In the genomic region with DNA sequence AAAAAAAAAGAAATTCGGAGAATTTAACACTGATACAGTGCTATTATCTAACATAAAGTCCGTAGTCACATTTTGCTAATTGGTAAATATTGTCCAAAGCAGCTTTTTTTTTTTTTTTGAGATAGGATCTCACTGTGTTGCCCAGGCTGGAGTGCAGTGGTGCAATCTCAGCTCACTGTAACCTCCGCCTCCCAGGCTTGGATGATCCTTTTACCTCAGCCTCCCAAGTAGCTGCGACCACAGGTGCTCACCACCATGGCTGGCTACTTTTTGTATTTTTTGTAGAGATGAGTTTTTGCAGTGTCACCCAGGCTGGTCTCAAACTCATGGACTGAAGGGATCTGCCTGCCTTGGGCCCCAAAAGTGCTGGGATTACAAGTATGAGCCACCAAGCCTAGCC, we compare ENCODE assay signal across 27 cellular contexts. TPM values are rescaled to one million over a fixed set of nuclear protein-coding genes. Genes with fewer than 3 reads are reported as not detected.
DNase-seq lines count a peak whose midpoint lies in the region; ATAC-seq, FAIRE-seq and TF ChIP-seq lines count a peak whose summit lies in the region.
"Had no signal": no experiment of that assay in that cellular context is flagged by ENCODE, and none has a peak within 500 bp of the region (broad histone marks: within the 10 kb centered on the region; RNA-seq: fewer than 3 reads in every experiment).

No MANE protein-coding gene starts in this region.

- in situ Hi-C loops in HepG2 (cut with HindIII; ENCODE audit: extremely low pct_ligation_motif_present, low pct_unique_long_range_greater_than_20kb) = no loop called here

- no peak for FAIRE-seq in HepG2 (lab: Jason Lieb, UNC)
- FAIRE-seq: A549, D721Med, GM12878, GM12892, GM18507 had no signal

- H3K4me2 ChIP-seq in HepG2 (ENCODE audit: low read depth, low read length) = no peak overlapping the region
- H3K4me2 ChIP-seq: A549; BLaER1 treated with 17β-estradiol and CSF1 and Interleukin-3, amounts not matched to agents 10 nM and 100 nM had no signal

- no peaks in the 10 kb centered on the region for H3K9me3 Mint-ChIP-seq in activated CD8-positive, alpha-beta T cell treated with anti-CD3 and anti-CD28 coated beads, Interleukin-2, amount 10 ng/mL, durations not matched to agents 7 days and 5 days (ENCODE audit: insufficient read depth)
- no peaks in the 10 kb centered on the region for H3K9me3 Mint-ChIP-seq in activated CD8-positive, alpha-beta T cell treated with anti-CD3 and anti-CD28 coated beads for 36 hours
- H3K9me3 Mint-ChIP-seq in osteocyte (ENCODE audit: unreplicated experiment) = no peaks in the 10 kb centered on the region
- H3K9me3 Mint-ChIP-seq: CD4-positive, alpha-beta T cell; CD8-positive, alpha-beta T cell had no signal

- H3K9ac ChIP-seq in HepG2 (ENCODE audit: insufficient read depth, low read depth, low read length) = no peak overlapping the region
- H3K9ac ChIP-seq: BLaER1 treated with 17β-estradiol and CSF1 and Interleukin-3, amounts not matched to agents 10 nM and 100 nM had no signal

- no peak overlapping the region for H3K27ac Mint-ChIP-seq in activated CD8-positive, alpha-beta T cell treated with anti-CD3 and anti-CD28 coated beads, Interleukin-2, amount 10 ng/mL, durations not matched to agents 7 days and 5 days
- H3K27ac Mint-ChIP-seq in activated CD8-positive, alpha-beta T cell treated with anti-CD3 and anti-CD28 coated beads for 36 hours = no peak overlapping the region
- no peak overlapping the region for H3K27ac Mint-ChIP-seq in osteocyte (ENCODE audit: unreplicated experiment)
- H3K27ac Mint-ChIP-seq: B cell; CD4-positive, alpha-beta T cell; CD8-positive, alpha-beta T cell had no signal

- H3K36me3 Mint-ChIP-seq in activated CD8-positive, alpha-beta T cell treated with anti-CD3 and anti-CD28 coated beads, Interleukin-2, amount 10 ng/mL, durations not matched to agents 7 days and 5 days (ENCODE audit: low read depth) = peaks cover 55% of the 10 kb centered on the region
- peaks cover 41% of the 10 kb centered on the region for H3K36me3 Mint-ChIP-seq in activated CD8-positive, alpha-beta T cell treated with anti-CD3 and anti-CD28 coated beads for 36 hours (ENCODE audit: low read depth)
- H3K36me3 Mint-ChIP-seq in osteocyte (ENCODE audit: unreplicated experiment) = peaks cover 37% of the 10 kb centered on the region

- WGBS in HepG2 (ENCODE audit: low lambda C conversion rate) = 96% methylated on average over 4 of the region's 4 CpGs
- 100% methylated on average over 3 of the region's 4 CpGs for WGBS in right lobe of liver (ENCODE audit: insufficient coverage, low coverage, low lambda C conversion rate, missing lambda C conversion rate)

- no peaks in the 10 kb centered on the region for H3K4me1 ChIP-seq in HepG2 (ENCODE audit: insufficient read depth, low read length)
- no peaks in the 10 kb centered on the region for H3K4me1 ChIP-seq in right lobe of liver
- H3K4me1 ChIP-seq: A549, Caco-2 had no signal

- no peak overlapping the region for H3K4me3 ChIP-seq in HepG2 (replicated peaks in 1 of 3; ENCODE audit: insufficient read depth in 1 of 3, low read depth in 2 of 3, low read length in 3 of 3)
- H3K4me3 ChIP-seq in right lobe of liver = no peak overlapping the region
- H3K4me3 ChIP-seq: A549; BLaER1 treated with 17β-estradiol and CSF1 and Interleukin-3, amounts not matched to agents 10 nM and 100 nM; GM12878 had no signal

- POLR2A ChIA-PET in activated CD8-positive, alpha-beta T cell treated with anti-CD3 and anti-CD28 coated beads, Interleukin-2, amount 10 ng/mL, durations not matched to agents 7 days and 5 days (lab: Charles Lee) = interaction anchor here (4.4 kb wide), 1 partner anchor 16 kb away, joined by 18 read pairs; the partner anchor contains the start of gene MTO1
- POLR2A ChIA-PET in activated CD8-positive, alpha-beta T cell treated with anti-CD3 and anti-CD28 coated beads for 36 hours (lab: Charles Lee) = interaction anchor here (0.6 to 4.3 kb wide), 2 partner anchors 11 to 15 kb away, joined by 3 to 22 read pairs; partner anchors contain the start of gene MTO1
- POLR2A ChIA-PET in HepG2 (lab: Yijun Ruan, JAX) = no interaction called here

- TF ChIP-seq EP300 in HepG2 (IDR thresholded peaks at IDR 0.05; ENCODE audit: low read depth in 2 of 2, low read length in 2 of 2) = no peak
- TF ChIP-seq EP300 in HepG2 (CRISPR knock-in tag; IDR thresholded peaks at IDR 0.05; ENCODE audit: borderline replicate concordance) = no peak

- CTCF ChIA-PET in activated CD8-positive, alpha-beta T cell treated with anti-CD3 and anti-CD28 coated beads, Interleukin-2, amount 10 ng/mL, durations not matched to agents 7 days and 5 days (lab: Charles Lee) = no interaction called here
- CTCF ChIA-PET in activated CD8-positive, alpha-beta T cell treated with anti-CD3 and anti-CD28 coated beads for 36 hours (lab: Charles Lee) = no interaction called here
- CTCF ChIA-PET in HepG2 (lab: Yijun Ruan, JAX; ENCODE audit: low intra/inter-chr PET ratio, low total read pairs) = no interaction called here

- no peak for ATAC-seq in activated CD8-positive, alpha-beta T cell treated with anti-CD3 and anti-CD28 coated beads, Interleukin-2, amount 10 ng/mL, durations not matched to agents 7 days and 5 days
- no peak for ATAC-seq in activated CD8-positive, alpha-beta T cell treated with anti-CD3 and anti-CD28 coated beads for 36 hours
- no peak for ATAC-seq in HepG2
- no peak for ATAC-seq in right lobe of liver
- no peak for ATAC-seq in HG03565 (IDR thresholded peaks at IDR 0.05; ENCODE audit: unreplicated experiment)
- ATAC-seq: A549; CD8-positive, alpha-beta T cell; GM12878 had no signal

- H3K4me3 Mint-ChIP-seq in activated CD8-positive, alpha-beta T cell treated with anti-CD3 and anti-CD28 coated beads, Interleukin-2, amount 10 ng/mL, durations not matched to agents 7 days and 5 days = no peak overlapping the region
- no peak overlapping the region for H3K4me3 Mint-ChIP-seq in activated CD8-positive, alpha-beta T cell treated with anti-CD3 and anti-CD28 coated beads for 36 hours
- no peak overlapping the region for H3K4me3 Mint-ChIP-seq in osteocyte (ENCODE audit: unreplicated experiment)
- H3K4me3 Mint-ChIP-seq: B cell; CD4-positive, alpha-beta T cell; CD8-positive, alpha-beta T cell had no signal

- H3K36me3 ChIP-seq in HepG2 (replicated peaks in 1 of 2; ENCODE audit: control insufficient read depth in 1 of 2, insufficient read depth in 2 of 2, low read length in 2 of 2) = peaks cover 26 to 60% of the 10 kb centered on the region in 2 experiments
- H3K36me3 ChIP-seq in right lobe of liver = peaks cover 0 to 90% (median 62%) of the 10 kb centered on the region in 4 donors

- peak; percentile 4 for DNase-seq in activated CD8-positive, alpha-beta T cell treated with anti-CD3 and anti-CD28 coated beads, Interleukin-2, amount 10 ng/mL, durations not matched to agents 7 days and 5 days
- no peak for DNase-seq in activated CD8-positive, alpha-beta T cell treated with anti-CD3 and anti-CD28 coated beads for 36 hours
- DNase-seq in HepG2 (ENCODE audit: low spot score) = no peak
- DNase-seq in right lobe of liver = no peak
- peak; percentile 15 for DNase-seq in osteocyte (ENCODE audit: extremely low spot score, unreplicated experiment)
- DNase-seq: AML-193; Caco-2; Calu3; CD4-positive, alpha-beta T cell; CD8-positive, alpha-beta T cell; DMS53; DMS79; DND-41; EL; GDM1 had no signal

- intact Hi-C loops in activated CD8-positive, alpha-beta T cell treated with anti-CD3 and anti-CD28 coated beads for 36 hours (cut with micrococcal nuclease) = no loop called here
- intact Hi-C loops in HepG2 (cut with micrococcal nuclease; ENCODE audit: unreplicated experiment) = no loop called here
- intact Hi-C loops in right lobe of liver (cut with DNase I) = no loop called here

- TF ChIP-seq POLR2A in HepG2 (IDR thresholded peaks at IDR 0.05; ENCODE audit: insufficient read depth in 1 of 2, low read depth in 2 of 2, low read length in 2 of 2) (no peak), right lobe of liver (IDR thresholded peaks at IDR 0.05) (no peak)

- H3K9me3 ChIP-seq in HepG2 (ENCODE audit: low read length) (no peaks in the 10 kb centered on the region), right lobe of liver (no peaks in the 10 kb centered on the region)
- H3K9me3 ChIP-seq: A549; BLaER1 treated with 17β-estradiol and CSF1 and Interleukin-3, amounts not matched to agents 10 nM and 100 nM; Caco-2 had no signal

- no peak overlapping the region for H3K27ac ChIP-seq in HepG2 (ENCODE audit: extremely low read length, insufficient read depth, low read length)
- H3K27ac ChIP-seq in right lobe of liver = no peak overlapping the region
- H3K27ac ChIP-seq: 22Rv1; A549; BLaER1 treated with 17β-estradiol and CSF1 and Interleukin-3, amounts not matched to agents 10 nM and 100 nM; C4-2B had no signal

- no peaks in the 10 kb centered on the region for H3K27me3 Mint-ChIP-seq in activated CD8-positive, alpha-beta T cell treated with anti-CD3 and anti-CD28 coated beads, Interleukin-2, amount 10 ng/mL, durations not matched to agents 7 days and 5 days (ENCODE audit: low read depth)
- H3K27me3 Mint-ChIP-seq in activated CD8-positive, alpha-beta T cell treated with anti-CD3 and anti-CD28 coated beads for 36 hours = no peaks in the 10 kb centered on the region
- H3K27me3 Mint-ChIP-seq in osteocyte (ENCODE audit: unreplicated experiment) = no peaks in the 10 kb centered on the region
- H3K27me3 Mint-ChIP-seq: B cell; CD4-positive, alpha-beta T cell had no signal

- no peak for TF ChIP-seq CTCF in activated CD8-positive, alpha-beta T cell treated with anti-CD3 and anti-CD28 coated beads for 36 hours (IDR thresholded peaks at IDR 0.05)
- TF ChIP-seq CTCF in HepG2 (CRISPR knock-in tag; IDR thresholded peaks at IDR 0.05) (no peak), right lobe of liver (IDR thresholded peaks at IDR 0.05) (no peak), osteocyte (IDR thresholded peaks at IDR 0.05) (no peak)

- no peaks in the 10 kb centered on the region for H4K20me1 ChIP-seq in HepG2 (ENCODE audit: insufficient read depth, low read length)

- H2AFZ ChIP-seq in HepG2 (ENCODE audit: low read length) = no peak overlapping the region

- TF ChIP-seq RAD21 in HepG2 (CRISPR knock-in tag; IDR thresholded peaks at IDR 0.05) = no peak

- H3K27me3 ChIP-seq in HepG2 (ENCODE audit: control insufficient read depth in 1 of 2, insufficient read depth in 2 of 2, low read length in 2 of 2) = no peaks in the 10 kb centered on the region
- H3K27me3 ChIP-seq in right lobe of liver = no peaks in the 10 kb centered on the region
- H3K27me3 ChIP-seq: BLaER1 treated with 17β-estradiol and CSF1 and Interleukin-3, amounts not matched to agents 10 nM and 100 nM had no signal

- BruUV-seq in HepG2 (replicated peaks; lab: Mats Ljungman, UMichigan) = no TSS peak

- H3K79me2 ChIP-seq in HepG2 (ENCODE audit: insufficient read depth, low read length) = no peaks in the 10 kb centered on the region

- H3K4me1 Mint-ChIP-seq in activated CD8-positive, alpha-beta T cell treated with anti-CD3 and anti-CD28 coated beads, Interleukin-2, amount 10 ng/mL, durations not matched to agents 7 days and 5 days (ENCODE audit: low read depth) = peaks cover 1% of the 10 kb centered on the region
- H3K4me1 Mint-ChIP-seq in activated CD8-positive, alpha-beta T cell treated with anti-CD3 and anti-CD28 coated beads for 36 hours (ENCODE audit: low read depth) = peaks cover under 1% of the 10 kb centered on the region
- no peaks in the 10 kb centered on the region for H3K4me1 Mint-ChIP-seq in osteocyte (ENCODE audit: unreplicated experiment)

RNA-seq across cellular contexts. Expression of gene MTO1, which starts 15.9 kb away (rescaled TPM):
- 10 to 100 TPM; 51.7 to 54.3 TPM for total RNA-seq in activated CD8-positive, alpha-beta T cell treated with anti-CD3 and anti-CD28 coated beads, Interleukin-2, amount 10 ng/mL, durations not matched to agents 7 days and 5 days
- total RNA-seq in activated CD8-positive, alpha-beta T cell treated with anti-CD3 and anti-CD28 coated beads for 36 hours = 10 to 100 TPM; 42.1 to 43.2 TPM
- total RNA-seq in HepG2 (2016; rRNA removed; fragmentation: Illumina TruSeq; extraction: Trizol) (31.9 and 45.3 TPM in 2 replicates), right lobe of liver (10 to 100 TPM; 24.6 to 33.7 (median 29.0) TPM), osteocyte (23.7 and 24.8 TPM in 2 replicates)
- 22.3 and 25.1 TPM in 2 replicates for total RNA-seq in HepG2 (2016; cell fraction: cytosol; rRNA removed; fragmentation: Illumina TruSeq; extraction: Trizol; ENCODE audit: low read depth)
- 37.4 and 41.0 TPM in 2 replicates for total RNA-seq in HepG2 (2016; cell fraction: insoluble cytoplasmic fraction; rRNA removed; fragmentation: Illumina TruSeq; extraction: Trizol)
- total RNA-seq in HepG2 (2016; cell fraction: membrane; rRNA removed; fragmentation: Illumina TruSeq; extraction: Trizol) = 19.9 and 21.1 TPM in 2 replicates
- total RNA-seq in HepG2 (2016; cell fraction: nucleus; rRNA removed; fragmentation: Illumina TruSeq; extraction: Trizol) = 42.8 and 50.4 TPM in 2 replicates
- 20.1 and 21.1 TPM in 2 replicates for polyA plus RNA-seq in HepG2 (2011; rRNA removed)
- 12.7 and 19.8 TPM in 2 replicates for polyA plus RNA-seq in HepG2 (2011; cell fraction: cytosol; rRNA removed)
- polyA plus RNA-seq in HepG2 (2011; cell fraction: nucleus; rRNA removed) = 39.9 and 40.2 TPM in 2 replicates
- polyA plus RNA-seq in HepG2 (2012) = 17.3 and 22.7 TPM in 2 replicates
- polyA plus RNA-seq in HepG2 (2016; cell fraction: cytosol; fragmentation: Illumina TruSeq; extraction: Trizol; ENCODE audit: low read depth) = 7.2 and 7.4 TPM in 2 replicates
- polyA plus RNA-seq in HepG2 (2016; cell fraction: insoluble cytoplasmic fraction; fragmentation: Illumina TruSeq; extraction: Trizol; ENCODE audit: low read depth) = 29.9 and 32.7 TPM in 2 replicates
- polyA plus RNA-seq in HepG2 (2016; cell fraction: membrane; fragmentation: Illumina TruSeq; extraction: Trizol; ENCODE audit: low read depth) = 10.1 and 12.3 TPM in 2 replicates
- 58.4 and 66.5 TPM in 2 replicates for polyA plus RNA-seq in HepG2 (2016; cell fraction: nucleus; fragmentation: Illumina TruSeq; extraction: Trizol; ENCODE audit: insufficient read depth, low read depth)
- 29.0 and 38.5 TPM in 2 replicates for polyA minus RNA-seq in HepG2 (2011; rRNA and poly(A)+ RNA removed; ENCODE audit: low replicate concordance)
- 11.6 and 17.0 TPM in 2 replicates for polyA minus RNA-seq in HepG2 (2011; cell fraction: cytosol; rRNA and poly(A)+ RNA removed)
- polyA minus RNA-seq in HepG2 (2011; cell fraction: nucleus; rRNA and poly(A)+ RNA removed) = 54.2 and 59.1 TPM in 2 replicates

RNA-seq across cellular contexts. Expression of gene CGAS, which starts 25.3 kb away (rescaled TPM):
- total RNA-seq in activated CD8-positive, alpha-beta T cell treated with anti-CD3 and anti-CD28 coated beads, Interleukin-2, amount 10 ng/mL, durations not matched to agents 7 days and 5 days = 10 to 100 TPM; 32.4 to 33.1 TPM
- total RNA-seq in activated CD8-positive, alpha-beta T cell treated with anti-CD3 and anti-CD28 coated beads for 36 hours = 10 to 100 TPM; 21.1 to 23.2 TPM
- total RNA-seq in HepG2 (2016; rRNA removed; fragmentation: Illumina TruSeq; extraction: Trizol) (0.07 TPM in 1 of 2 replicates, not detected in the other), right lobe of liver (1 to 10 TPM in 1 of 6 experiments, under 1 TPM in 5; 0.37 to 1.1 (median 0.78) TPM), osteocyte (0.37 and 0.59 TPM in 2 replicates)
- total RNA-seq in HepG2 (2016; cell fraction: cytosol; rRNA removed; fragmentation: Illumina TruSeq; extraction: Trizol; ENCODE audit: low read depth) = not detected in 2 replicates
- 0.04 TPM in 1 of 2 replicates, not detected in the other for total RNA-seq in HepG2 (2016; cell fraction: insoluble cytoplasmic fraction; rRNA removed; fragmentation: Illumina TruSeq; extraction: Trizol)
- not detected in 2 replicates for total RNA-seq in HepG2 (2016; cell fraction: membrane; rRNA removed; fragmentation: Illumina TruSeq; extraction: Trizol)
- total RNA-seq in HepG2 (2016; cell fraction: nucleus; rRNA removed; fragmentation: Illumina TruSeq; extraction: Trizol) = 0.09 TPM in 1 of 2 replicates, not detected in the other
- 0.03 and 0.04 TPM in 2 replicates for polyA plus RNA-seq in HepG2 (2011; rRNA removed)
- polyA plus RNA-seq in HepG2 (2011; cell fraction: cytosol; rRNA removed) = not detected in 2 replicates
- 0.05 and 0.06 TPM in 2 replicates for polyA plus RNA-seq in HepG2 (2011; cell fraction: nucleus; rRNA removed)
- 0.05 TPM in 1 of 2 replicates, not detected in the other for polyA plus RNA-seq in HepG2 (2012)
- not detected in 2 replicates for polyA plus RNA-seq in HepG2 (2016; cell fraction: cytosol; fragmentation: Illumina TruSeq; extraction: Trizol; ENCODE audit: low read depth)
- 0.30 TPM in 1 of 2 replicates, not detected in the other for polyA plus RNA-seq in HepG2 (2016; cell fraction: insoluble cytoplasmic fraction; fragmentation: Illumina TruSeq; extraction: Trizol; ENCODE audit: low read depth)
- polyA plus RNA-seq in HepG2 (2016; cell fraction: membrane; fragmentation: Illumina TruSeq; extraction: Trizol; ENCODE audit: low read depth) = not detected in 2 replicates
- not detected in 2 replicates for polyA plus RNA-seq in HepG2 (2016; cell fraction: nucleus; fragmentation: Illumina TruSeq; extraction: Trizol; ENCODE audit: insufficient read depth, low read depth)
- polyA minus RNA-seq in HepG2 (2011; rRNA and poly(A)+ RNA removed; ENCODE audit: low replicate concordance) = 5.8 TPM in 1 of 2 replicates, not detected in the other
- polyA minus RNA-seq in HepG2 (2011; cell fraction: cytosol; rRNA and poly(A)+ RNA removed) = not detected in 2 replicates
- not detected in 2 replicates for polyA minus RNA-seq in HepG2 (2011; cell fraction: nucleus; rRNA and poly(A)+ RNA removed)
- total RNA-seq: A172, G401 had no signal

RNA-seq across cellular contexts. Expression of gene EEF1A1, which starts 43.4 kb away (rescaled TPM):
- total RNA-seq in activated CD8-positive, alpha-beta T cell treated with anti-CD3 and anti-CD28 coated beads, Interleukin-2, amount 10 ng/mL, durations not matched to agents 7 days and 5 days = 1,000 to 10,000 TPM; 7,075 to 7,486 TPM
- total RNA-seq in activated CD8-positive, alpha-beta T cell treated with anti-CD3 and anti-CD28 coated beads for 36 hours = over 10,000 TPM; 15,479 to 15,634 TPM
- total RNA-seq in HepG2 (2016; rRNA removed; fragmentation: Illumina TruSeq; extraction: Trizol) (13,726 and 19,145 TPM in 2 replicates), right lobe of liver (1,000 to 10,000 TPM; 2,452 to 4,356 (median 3,217) TPM), osteocyte (10,441 and 10,582 TPM in 2 replicates)
- 8,339 and 10,487 TPM in 2 replicates for total RNA-seq in HepG2 (2016; cell fraction: cytosol; rRNA removed; fragmentation: Illumina TruSeq; extraction: Trizol; ENCODE audit: low read depth)
- 13,733 and 18,946 TPM in 2 replicates for total RNA-seq in HepG2 (2016; cell fraction: insoluble cytoplasmic fraction; rRNA removed; fragmentation: Illumina TruSeq; extraction: Trizol)
- 28,006 and 33,792 TPM in 2 replicates for total RNA-seq in HepG2 (2016; cell fraction: membrane; rRNA removed; fragmentation: Illumina TruSeq; extraction: Trizol)
- total RNA-seq in HepG2 (2016; cell fraction: nucleus; rRNA removed; fragmentation: Illumina TruSeq; extraction: Trizol) = 5,621 and 5,952 TPM in 2 replicates
- polyA plus RNA-seq in HepG2 (2011; rRNA removed) = 14,480 and 17,172 TPM in 2 replicates
- polyA plus RNA-seq in HepG2 (2011; cell fraction: cytosol; rRNA removed) = 15,977 and 19,367 TPM in 2 replicates
- polyA plus RNA-seq in HepG2 (2011; cell fraction: nucleus; rRNA removed) = 3,845 and 5,107 TPM in 2 replicates
- 17,181 and 19,057 TPM in 2 replicates for polyA plus RNA-seq in HepG2 (2012)
- 12,881 and 14,827 TPM in 2 replicates for polyA plus RNA-seq in HepG2 (2016; cell fraction: cytosol; fragmentation: Illumina TruSeq; extraction: Trizol; ENCODE audit: low read depth)
- 16,271 and 16,577 TPM in 2 replicates for polyA plus RNA-seq in HepG2 (2016; cell fraction: insoluble cytoplasmic fraction; fragmentation: Illumina TruSeq; extraction: Trizol; ENCODE audit: low read depth)
- 23,858 and 27,229 TPM in 2 replicates for polyA plus RNA-seq in HepG2 (2016; cell fraction: membrane; fragmentation: Illumina TruSeq; extraction: Trizol; ENCODE audit: low read depth)
- polyA plus RNA-seq in HepG2 (2016; cell fraction: nucleus; fragmentation: Illumina TruSeq; extraction: Trizol; ENCODE audit: insufficient read depth, low read depth) = 6,994 and 7,179 TPM in 2 replicates
- polyA minus RNA-seq in HepG2 (2011; rRNA and poly(A)+ RNA removed; ENCODE audit: low replicate concordance) = 11,031 and 11,693 TPM in 2 replicates
- 6,843 and 8,738 TPM in 2 replicates for polyA minus RNA-seq in HepG2 (2011; cell fraction: cytosol; rRNA and poly(A)+ RNA removed)
- polyA minus RNA-seq in HepG2 (2011; cell fraction: nucleus; rRNA and poly(A)+ RNA removed) = 1,924 and 3,380 TPM in 2 replicates

Comparison
In these comparisons a context has a peak if more than half of its experiments do, and no peak if none do; other contexts are left out.
1. DNase-seq: peak in activated CD8-positive, alpha-beta T cell treated with anti-CD3 and anti-CD28 coated beads, Interleukin-2, amount 10 ng/mL, durations not matched to agents 7 days and 5 days (single experiment) and osteocyte (single experiment); none in activated CD8-positive, alpha-beta T cell treated with anti-CD3 and anti-CD28 coated beads for 36 hours (single experiment), HepG2 (single experiment) and right lobe of liver (0 of 3).
2. RNA of gene CGAS, which starts 25.3 kb away (total RNA-seq): 32.4 to 33.1 TPM in activated CD8-positive, alpha-beta T cell treated with anti-CD3 and anti-CD28 coated beads, Interleukin-2, amount 10 ng/mL, durations not matched to agents 7 days and 5 days and 21.1 to 23.2 TPM in activated CD8-positive, alpha-beta T cell treated with anti-CD3 and anti-CD28 coated beads for 36 hours; 0.37 to 1.1 TPM in right lobe of liver, 0.37 to 0.59 TPM in osteocyte and 0.04 to 0.09 TPM in HepG2; every median in the first group is over 10 times any median in the second.